1 cellular context compared by ENCODE assay signal in genomic region chr9:131733601-131734061, GRCh38.
TF ChIP-seq lines count a peak whose summit lies in the region.

No MANE protein-coding gene starts in this region.

TF ChIP-seq in HCT116, 20 proteins besides CTCF, POLR2A, EP300 and RAD21 (continued from another document):
- TF ChIP-seq CEBPB (IDR thresholded peaks at IDR 0.05; ENCODE audit: low read depth): no peak
- no peak for TF ChIP-seq SRF (IDR thresholded peaks at IDR 0.05; ENCODE audit: low read depth)
- peak; percentile 39 for TF ChIP-seq FOSL1 (IDR thresholded peaks at IDR 0.05; ENCODE audit: low read depth)
- TF ChIP-seq EZH2phosphoT487 (IDR thresholded peaks at IDR 0.05; ENCODE audit: borderline replicate concordance): no peak
- TF ChIP-seq JUND (IDR thresholded peaks at IDR 0.05): peak; percentile 42; the same call in 1 of the 2 replicates
